ENCODE assay signal across 11 cellular contexts in genomic region chr11:1829039-1829820, GRCh38. TPM values are rescaled to one million over a fixed set of nuclear protein-coding genes. Genes with fewer than 3 reads are reported as not detected.
DNase-seq lines count a peak whose midpoint lies in the region; ATAC-seq and TF ChIP-seq lines count a peak whose summit lies in the region.
"Had no signal": no experiment of that assay in that cellular context is flagged by ENCODE, and none has a peak within 500 bp of the region (broad histone marks: within the 10 kb centered on the region; RNA-seq: fewer than 3 reads in every experiment).

No MANE protein-coding gene starts in this region.

- H3K9ac ChIP-seq in trophoblast cell (ENCODE audit: low read length) = no peak overlapping the region

- intact Hi-C loops in CD4-positive, alpha-beta memory T cell (cut with micrococcal nuclease) = no loop called here

- CTCF ChIA-PET in CD4-positive, alpha-beta memory T cell (lab: Charles Lee; ENCODE audit: partially characterized antibody) = interaction anchor here (0.5 to 10.0 kb wide), 5 partner anchors 128 to 322 kb away, joined by 3 to 351 read pairs (median 6); no protein-coding TSS in a partner anchor

- DNase-seq in COLO829 (ENCODE audit: low spot score) (peak; percentile 66), NCI-H226 (peak; percentile 71), epidermal melanocyte (ENCODE audit: insufficient read length, low spot score) (peak; percentile 90), trophoblast cell (peak; percentile 52), GM13976 (ENCODE audit: low spot score) (no peak)
- DNase-seq in CD4-positive, alpha-beta memory T cell = no peak

- no peaks in the 10 kb centered on the region for H3K36me3 Mint-ChIP-seq in CD4-positive, alpha-beta memory T cell

- H3K27ac ChIP-seq in trophoblast cell (ENCODE audit: low read depth, low read length) = no peak overlapping the region
- H3K27ac ChIP-seq in CD4-positive, alpha-beta memory T cell (ENCODE audit: low read depth, low read length) = no peak overlapping the region

- peaks cover 3% of the 10 kb centered on the region for H3K79me2 ChIP-seq in trophoblast cell (ENCODE audit: control insufficient read depth, insufficient read depth, low read length, poor library complexity)

- no peaks in the 10 kb centered on the region for H3K36me3 ChIP-seq in trophoblast cell (ENCODE audit: control insufficient read depth in 1 of 2, insufficient read depth in 2 of 2, low read length in 2 of 2)
- H3K36me3 ChIP-seq in CD4-positive, alpha-beta memory T cell (ENCODE audit: insufficient read depth, low read length) = no peaks in the 10 kb centered on the region

- H2AFZ ChIP-seq in trophoblast cell (ENCODE audit: insufficient read depth, low read length, poor library complexity) = no peak overlapping the region

- POLR2A ChIA-PET in CD4-positive, alpha-beta memory T cell (lab: Charles Lee; ENCODE audit: partially characterized antibody) = no interaction called here

- in situ Hi-C loops in GM13976 (cut with MboI; ENCODE audit: low sequenced_read_pairs, unreplicated experiment) = no loop called here

- no peak overlapping the region for H3K4me3 Mint-ChIP-seq in CD4-positive, alpha-beta memory T cell

- H4K12ac ChIP-seq in trophoblast cell (ENCODE audit: low read depth, low read length) = no peak overlapping the region

- no peak for TF ChIP-seq CTCF in GM13976 (IDR thresholded peaks at IDR 0.05; ENCODE audit: borderline replicate concordance, control extremely low read depth, extremely low read depth, insufficient read depth, missing control alignments)

- peak overlapping the region; percentile 82 for H4K91ac ChIP-seq in trophoblast cell (ENCODE audit: low read depth, low read length)

- no peak overlapping the region for H3K23ac ChIP-seq in trophoblast cell (ENCODE audit: low read length)

- ATAC-seq in GM18520 (IDR thresholded peaks at IDR 0.05; ENCODE audit: unreplicated experiment) (no peak), HG03432 (IDR thresholded peaks at IDR 0.05; ENCODE audit: unreplicated experiment) (no peak)
- ATAC-seq: left colon had no signal

- no peak overlapping the region for H4K8ac ChIP-seq in trophoblast cell (ENCODE audit: low read depth, low read length)

- H3K4me1 ChIP-seq in trophoblast cell (ENCODE audit: control insufficient read depth in 1 of 2, insufficient read depth in 2 of 2, low read length in 2 of 2) = peaks cover 21 to 35% of the 10 kb centered on the region in 2 experiments
- peaks cover 5% of the 10 kb centered on the region for H3K4me1 ChIP-seq in CD4-positive, alpha-beta memory T cell (ENCODE audit: insufficient read depth, low read length)

- no peak overlapping the region for H3K4me2 ChIP-seq in trophoblast cell (ENCODE audit: low read length)

- no CpG with 5 or more reads among the region's 11 CpGs for WGBS in trophoblast cell (ENCODE audit: extremely low coverage, insufficient coverage, insufficient read length)

- H2BK12ac ChIP-seq in trophoblast cell (ENCODE audit: low read length) = peak overlapping the region; percentile 7

- H3K27ac Mint-ChIP-seq in CD4-positive, alpha-beta memory T cell = no peak overlapping the region

- peaks cover 18% of the 10 kb centered on the region for H3K79me1 ChIP-seq in trophoblast cell (ENCODE audit: low read length)

- H3K14ac ChIP-seq in trophoblast cell (ENCODE audit: low read length) = peak overlapping the region; percentile 5

- no peaks in the 10 kb centered on the region for H3K9me3 ChIP-seq in trophoblast cell (ENCODE audit: insufficient read depth, low read depth, low read length)
- H3K9me3 ChIP-seq in CD4-positive, alpha-beta memory T cell (ENCODE audit: control insufficient read depth in 1 of 2, low read length in 2 of 2) = no peaks in the 10 kb centered on the region

- H2AK5ac ChIP-seq in trophoblast cell (ENCODE audit: low read length) = no peak overlapping the region

- H2BK5ac ChIP-seq in trophoblast cell (ENCODE audit: low read depth, low read length, poor library complexity) = no peak overlapping the region

- no peak overlapping the region for H2BK120ac ChIP-seq in trophoblast cell (ENCODE audit: insufficient read depth, low read length, poor library complexity)

- no peak overlapping the region for H3K4ac ChIP-seq in trophoblast cell (ENCODE audit: low read depth, low read length)

- H3K27me3 Mint-ChIP-seq in CD4-positive, alpha-beta memory T cell = peaks cover 7 to 14% of the 10 kb centered on the region in 2 donors

- no peaks in the 10 kb centered on the region for H3K27me3 ChIP-seq in trophoblast cell (ENCODE audit: insufficient read depth, low read length)
- no peaks in the 10 kb centered on the region for H3K27me3 ChIP-seq in CD4-positive, alpha-beta memory T cell (ENCODE audit: insufficient read depth, low read length)

- no peak overlapping the region for H3K18ac ChIP-seq in trophoblast cell (ENCODE audit: low read length)

- no peaks in the 10 kb centered on the region for H3K9me3 Mint-ChIP-seq in CD4-positive, alpha-beta memory T cell

- H3K4me3 ChIP-seq in trophoblast cell (ENCODE audit: low read depth, low read length) = no peak overlapping the region
- H3K4me3 ChIP-seq in CD4-positive, alpha-beta memory T cell (ENCODE audit: low read length in 2 of 2) = no peak overlapping the region

- H3K4me1 Mint-ChIP-seq in CD4-positive, alpha-beta memory T cell = no peaks in the 10 kb centered on the region

RNA-seq across cellular contexts. Expression of gene SYT8, which starts 5.6 kb away (rescaled TPM):
- polyA plus RNA-seq in trophoblast cell (2013) = 1.1 and 1.4 TPM in 2 replicates
- total RNA-seq in CD4-positive, alpha-beta memory T cell = not detected
- not detected for polyA plus RNA-seq in CD4-positive, alpha-beta memory T cell
- total RNA-seq: T-helper 1 cell treated with Interleukin-12 subunit alpha and Interleukin-12 subunit beta and Interleukin-4 antibody, amounts not matched to agents 30 ng/mL and 1 ng/mL, for 36 hours had no signal

RNA-seq across cellular contexts. Expression of gene TNNI2, which starts 9.6 kb away (rescaled TPM):
- 1.1 and 1.7 TPM in 2 replicates for polyA plus RNA-seq in trophoblast cell (2013)
- not detected for total RNA-seq in CD4-positive, alpha-beta memory T cell
- polyA plus RNA-seq in CD4-positive, alpha-beta memory T cell = not detected
- total RNA-seq: dermis microvascular lymphatic vessel endothelial cell; T-helper 1 cell treated with Interleukin-12 subunit alpha and Interleukin-12 subunit beta and Interleukin-4 antibody, amounts not matched to agents 30 ng/mL and 1 ng/mL, for 36 hours had no signal

RNA-seq across cellular contexts. Expression of gene LSP1, which starts 23.7 kb away (rescaled TPM):
- polyA plus RNA-seq in trophoblast cell (2013) = 0.67 and 0.68 TPM in 2 replicates
- 100 to 1,000 TPM; 324 to 327 TPM for total RNA-seq in CD4-positive, alpha-beta memory T cell
- polyA plus RNA-seq in CD4-positive, alpha-beta memory T cell = 100 to 1,000 TPM; 253 to 435 TPM

Comparison
In these comparisons a context has a peak if more than half of its experiments do, and no peak if none do; other contexts are left out.
1. DNase-seq: peak in COLO829 (single experiment), NCI-H226 (single experiment), epidermal melanocyte (single experiment) and trophoblast cell (2 of 2); none in GM13976 (single experiment) and CD4-positive, alpha-beta memory T cell (0 of 5).